1 cellular context compared by ENCODE assay signal in genomic region chr7:131098527-131098926, GRCh38.
TF ChIP-seq lines count a peak whose summit lies in the region.

No MANE protein-coding gene starts in this region.

TF ChIP-seq in H1, 55 proteins besides CTCF, POLR2A, EP300 and RAD21 (continued from another document):
- TF ChIP-seq SRF (IDR thresholded peaks at IDR 0.05; ENCODE audit: low read depth, low read length) (no peak), CBX8 (IDR thresholded peaks at IDR 0.05; ENCODE audit: borderline replicate concordance, low read depth, low read length) (no peak), NANOG (IDR thresholded peaks at IDR 0.05; ENCODE audit: insufficient read depth, low read depth, low read length, poor library complexity, severe bottlenecking) (no peak), ASH2L (IDR thresholded peaks at IDR 0.05; ENCODE audit: low read length) (no peak), KDM5A (IDR thresholded peaks at IDR 0.05; ENCODE audit: low read length) (no peak), JUND (IDR thresholded peaks at IDR 0.05; ENCODE audit: low read length) (no peak), BRCA1 (IDR thresholded peaks at IDR 0.05; ENCODE audit: low read depth, low read length) (no peak), TCF12 (IDR thresholded peaks at IDR 0.05; ENCODE audit: low read depth, low read length) (no peak), SP1 (IDR thresholded peaks at IDR 0.05; ENCODE audit: low read depth, low read length) (no peak), FOSL1 (IDR thresholded peaks at IDR 0.05; ENCODE audit: insufficient read depth, low read depth, low read length) (no peak), SP2 (IDR thresholded peaks at IDR 0.05; ENCODE audit: low read length) (no peak), SIRT6 (IDR thresholded peaks at IDR 0.05; ENCODE audit: low read length) (no peak)
- TF ChIP-seq, protein P1, sequence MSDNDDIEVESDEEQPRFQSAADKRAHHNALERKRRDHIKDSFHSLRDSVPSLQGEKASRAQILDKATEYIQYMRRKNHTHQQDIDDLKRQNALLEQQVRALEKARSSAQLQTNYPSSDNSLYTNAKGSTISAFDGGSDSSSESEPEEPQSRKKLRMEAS (IDR thresholded peaks at IDR 0.05) = no peak
TF ChIP-seq in H1: peak in this region for 0.
